ENCODE assay signal across 8 cellular contexts in the genomic region with DNA sequence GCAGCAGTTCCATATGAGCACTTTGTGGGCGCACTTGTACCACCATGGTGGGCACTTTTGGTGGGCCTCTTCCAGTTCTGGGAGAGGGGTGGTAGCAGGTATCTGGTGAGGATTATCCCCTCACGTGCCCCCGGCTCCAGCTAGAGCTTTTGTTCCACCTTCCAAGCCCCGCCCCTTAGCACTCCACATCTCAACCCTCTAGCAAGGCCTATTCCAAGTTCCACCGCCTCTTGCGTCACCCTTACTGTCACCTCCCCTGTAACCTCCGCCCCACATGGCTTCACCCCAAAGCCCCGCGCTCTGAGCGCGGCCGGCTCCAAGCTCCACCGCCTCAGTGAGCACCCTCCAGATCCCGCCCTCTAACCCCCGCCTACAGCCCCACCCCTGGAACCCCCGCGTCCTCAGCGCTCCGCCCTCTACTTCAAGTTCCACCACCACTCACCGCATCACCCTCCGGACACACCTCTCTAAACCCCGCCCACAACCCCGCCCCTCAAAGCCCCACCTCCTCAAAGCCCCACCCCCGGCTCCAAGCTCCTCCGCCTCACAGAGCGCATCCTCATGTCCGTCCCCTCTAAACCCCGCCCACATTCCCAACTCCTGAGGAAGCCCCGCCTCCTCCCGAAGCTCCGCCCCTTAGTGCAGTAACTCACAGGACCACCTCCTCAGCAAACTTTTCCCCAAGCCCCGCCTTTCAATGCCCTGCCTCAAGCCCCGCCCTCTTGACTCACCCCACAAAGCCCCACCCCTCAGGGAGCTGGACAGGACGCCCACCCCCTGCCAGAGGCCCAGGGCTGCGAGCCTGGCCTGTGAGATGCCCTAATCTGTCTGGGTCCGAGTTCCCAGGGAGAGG. TPM values are rescaled to one million over a fixed set of nuclear protein-coding genes. Genes with fewer than 3 reads are reported as not detected.
A peak's percentile ranks its signal among the peaks of the same experiment; 100 is the strongest.
DNase-seq lines count a peak whose midpoint lies in the region; ATAC-seq and TF ChIP-seq lines count a peak whose summit lies in the region.

No MANE protein-coding gene starts in this region.

- no peaks in the 10 kb centered on the region for H3K36me3 ChIP-seq in colonic mucosa
- H3K36me3 ChIP-seq in left lung = no peaks in the 10 kb centered on the region
- no peaks in the 10 kb centered on the region for H3K36me3 ChIP-seq in suprapubic skin

- peak overlapping the region in 1 of 2 donors; percentile 1 for H3K9ac ChIP-seq in colonic mucosa (ENCODE audit: low read depth in 2 of 2, low read length in 2 of 2)

- no peaks in the 10 kb centered on the region for H3K9me3 ChIP-seq in colonic mucosa
- no peaks in the 10 kb centered on the region for H3K9me3 ChIP-seq in left lung
- no peaks in the 10 kb centered on the region for H3K9me3 ChIP-seq in suprapubic skin

- TF ChIP-seq POLR2A in suprapubic skin (IDR thresholded peaks at IDR 0.05) = no peak

- intact Hi-C loops in colonic mucosa (cut with DNase I) = no loop called here
- intact Hi-C loops in left lung (cut with DNase I) = no loop called here

- 20% methylated on average over 35 of the region's 36 CpGs for WGBS in suprapubic skin

- no peak for TF ChIP-seq CTCF in colonic mucosa (IDR thresholded peaks at IDR 0.05)
- TF ChIP-seq CTCF in left lung (IDR thresholded peaks at IDR 0.05) = no peak
- TF ChIP-seq CTCF in suprapubic skin (IDR thresholded peaks at IDR 0.05) = no peak

- no peak overlapping the region for H3K4me3 ChIP-seq in colonic mucosa
- H3K4me3 ChIP-seq in left lung = peak overlapping the region in 1 of 2 donors; percentile 16
- H3K4me3 ChIP-seq in suprapubic skin = peak overlapping the region; percentile 27

- no peak for TF ChIP-seq EP300 in suprapubic skin (IDR thresholded peaks at IDR 0.05)

- H3K27me3 ChIP-seq in colonic mucosa (no peaks in the 10 kb centered on the region), left lung (no peaks in the 10 kb centered on the region), suprapubic skin (no peaks in the 10 kb centered on the region)

- H3K27ac ChIP-seq in colonic mucosa (no peak overlapping the region), left lung (no peak overlapping the region), suprapubic skin (no peak overlapping the region)

- peak; percentile 80 for ATAC-seq in left lung

- DNase-seq in AG08396 (ENCODE audit: low spot score) = peak; percentile 72
- DNase-seq in HT-29 (ENCODE audit: low spot score) = peak; percentile 32
- DNase-seq in T-helper 1 cell = peak in 4 of 5 donors; percentile 20 to 38 (median 26)
- peak; percentile 64 for DNase-seq in colonic mucosa
- peak; percentile 67 to 82 for DNase-seq in left lung
- DNase-seq in suprapubic skin (ENCODE audit: low spot score in 2 of 2) = peak; percentile 88
- no peak for DNase-seq in NCI-H2171 treated with DMSO at 0.1 percent for 48 hours (lab: John Stamatoyannopoulos, UW)
- no peak for DNase-seq in GM19238 (ENCODE audit: insufficient read length, low spot score)

- H3K4me1 ChIP-seq in colonic mucosa = no peaks in the 10 kb centered on the region
- peaks cover 0 to 4% of the 10 kb centered on the region in 2 donors for H3K4me1 ChIP-seq in left lung
- H3K4me1 ChIP-seq in suprapubic skin = peaks cover 15% of the 10 kb centered on the region

RNA-seq across cellular contexts. Expression of a gene that starts 11.1 kb away (rescaled TPM):
- not detected in 2 replicates for total RNA-seq in HT-29 (2014; rRNA removed; shearing (Covaris generic))
- total RNA-seq in colonic mucosa (under 1 TPM; 0.07 to 0.27 TPM), left lung (under 1 TPM; 0.05 to 0.17 TPM), suprapubic skin (1 to 10 TPM in 2 of 4 donors, under 1 TPM in 2; 0.45 to 4.5 (median 1.6) TPM)

RNA-seq across cellular contexts. Expression of a gene that starts 29.4 kb away (rescaled TPM):
- total RNA-seq in HT-29 (2014; rRNA removed; shearing (Covaris generic)) = not detected in 2 replicates
- total RNA-seq in colonic mucosa (1 to 10 TPM; 1.5 to 1.7 TPM), left lung (1 to 10 TPM; 2.7 to 3.5 TPM), suprapubic skin (1 to 10 TPM; 1.5 to 7.9 (median 2.2) TPM)

RNA-seq across cellular contexts. Expression of a gene that starts 36.6 kb away (rescaled TPM):
- 0.10 TPM in 1 of 2 replicates, not detected in the other for total RNA-seq in HT-29 (2014; rRNA removed; shearing (Covaris generic))
- under 1 TPM in 1 of 2 donors, not detected in 1; 0.16 TPM for total RNA-seq in colonic mucosa
- total RNA-seq in left lung = 1 to 10 TPM; 1.0 to 5.0 TPM
- under 1 TPM in 1 of 4 donors, not detected in 3; 0.30 TPM for total RNA-seq in suprapubic skin

RNA-seq across cellular contexts. Expression of a gene that starts 42.9 kb away (rescaled TPM):
- total RNA-seq in HT-29 (2014; rRNA removed; shearing (Covaris generic)) = not detected in 2 replicates
- total RNA-seq in colonic mucosa (not detected), left lung (not detected), suprapubic skin (not detected)

RNA-seq across cellular contexts. Expression of a gene that starts 50.5 kb away (rescaled TPM):
- total RNA-seq in HT-29 (2014; rRNA removed; shearing (Covaris generic)) = not detected in 2 replicates
- total RNA-seq in colonic mucosa (not detected), left lung (not detected), suprapubic skin (not detected)

Comparison
In these comparisons a context has a peak if more than half of its experiments do, and no peak if none do; other contexts are left out.
1. DNase-seq: peak in AG08396 (single experiment), HT-29 (single experiment), T-helper 1 cell (4 of 5), colonic mucosa (single experiment), left lung (2 of 2) and suprapubic skin (2 of 2); none in NCI-H2171 treated with DMSO at 0.1 percent for 48 hours (single experiment) and GM19238 (single experiment).